34 cellular contexts compared by ENCODE assay signal in genomic region chr3:196298521-196298920, GRCh38. TPM values are rescaled to one million over a fixed set of nuclear protein-coding genes. Genes with fewer than 3 reads are reported as not detected.
"Had no signal": no experiment of that assay in that cellular context is flagged by ENCODE, and none has a peak within 500 bp of the region (broad histone marks: within the 10 kb centered on the region; RNA-seq: fewer than 3 reads in every experiment).

No MANE protein-coding gene starts in this region.

- H3K79me2 ChIP-seq: parathyroid adenoma had no signal

- H3K36me3 ChIP-seq: ovary, spleen, vagina had no signal

- FAIRE-seq: urothelium cell line had no signal

- H3K9me3 ChIP-seq: ovary, psoas muscle, spleen, suprapubic skin, testis, tibial nerve, upper lobe of left lung, vagina had no signal

- DNase-seq: naive B cell; naive thymus-derived CD8-positive, alpha-beta T cell; occipital lobe; ovary; posterior cingulate gyrus; psoas muscle; right cardiac atrium; spleen; stimulated activated CD4-positive, alpha-beta T cell treated with anti-CD3 and anti-CD28 coated beads, Interleukin-12 subunit alpha, Interleukin-12 subunit beta, amount 100 ng/mL, for 4 hours; stimulated activated CD4-positive, alpha-beta T cell treated with anti-CD3 and anti-CD28 coated beads, Interleukin-1b, Interleukin-23, amount 100 ng/mL, for 48 hours; stimulated activated CD4-positive, alpha-beta T cell treated with anti-CD3 and anti-CD28 coated beads, Interleukin-4, amount 100 ng/mL, for 1 hour; stimulated activated CD4-positive, alpha-beta T cell treated with anti-CD3 and anti-CD28 coated beads, Interleukin-4, amount 100 ng/mL, for 4 hours; stimulated activated CD8-positive, alpha-beta memory T cell treated with anti-CD3 and anti-CD28 coated beads, Interleukin-4, amount 100 ng/mL, for 48 hours; stimulated activated naive CD4-positive, alpha-beta T cell; stimulated activated naive CD8-positive, alpha-beta T cell treated with anti-CD3 and anti-CD28 coated beads, Interleukin-15, amount 100 ng/mL, for 72 hours; stimulated activated naive CD8-positive, alpha-beta T cell treated with anti-CD3 and anti-CD28 coated beads, Interleukin-15, Interleukin-2, amounts not matched to agents 100 U/mL and 50 U/mL, for 24 hours; substantia nigra; testis; trophoblast cell; upper lobe of left lung had no signal

- H3K4me3 ChIP-seq: neural progenitor cell, ovary, psoas muscle, skin epidermis, smooth muscle cell, spleen, suprapubic skin, testis, tibial nerve, upper lobe of left lung, vagina had no signal

- H2AFZ ChIP-seq: neural progenitor cell, parathyroid adenoma had no signal

- H3K4me2 ChIP-seq: neural progenitor cell, smooth muscle cell had no signal

- H3K9ac ChIP-seq: neural progenitor cell, parathyroid adenoma had no signal

- H3K27ac ChIP-seq: neural progenitor cell, ovary, parathyroid adenoma, psoas muscle, skin epidermis, spleen, suprapubic skin, testis, tibial nerve, upper lobe of left lung, vagina had no signal

- H3K4me1 ChIP-seq: neural progenitor cell, parathyroid adenoma, psoas muscle, suprapubic skin, testis, tibial nerve, upper lobe of left lung, vagina had no signal

- ATAC-seq: naive thymus-derived CD8-positive, alpha-beta T cell; natural killer cell treated with Interleukin-12 subunit alpha and Interleukin-12 subunit beta and Interleukin-15 and Interleukin-18, amount 100 ng/mL, for 72 hours; psoas muscle; right cardiac atrium; sciatic nerve; stimulated activated memory B cell treated with anti-CD40 and anti-IgM and Interleukin-4, amounts not matched to agents 10 μg/mL and 1 μg/mL and 100 μg/mL, for 72 hours; stimulated activated naive CD8-positive, alpha-beta T cell treated with anti-CD3 and anti-CD28 coated beads, Interleukin-15, amount 100 ng/mL, for 72 hours; stimulated activated naive CD8-positive, alpha-beta T cell treated with anti-CD3 and anti-CD28 coated beads, Interleukin-15, Interleukin-2, amounts not matched to agents 100 U/mL and 50 U/mL, for 24 hours had no signal

- H3K27me3 ChIP-seq: neural progenitor cell, ovary, spleen, suprapubic skin, testis, tibial nerve, upper lobe of left lung, vagina had no signal

RNA-seq across cellular contexts. Expression of gene TM4SF19, which starts 39.7 kb away (rescaled TPM):
- total RNA-seq: occipital lobe, progenitor cell of endocrine pancreas, renal cortical epithelial cell, right cardiac atrium, tibial nerve, vagina had no signal
- polyA plus RNA-seq: neural cell, right cardiac atrium, smooth muscle cell had no signal
